Comparison of ENCODE assay signal across 8 cellular contexts in genomic region chr9:137604345-137605145, GRCh38. TPM values are rescaled to one million over a fixed set of nuclear protein-coding genes. Genes with fewer than 3 reads are reported as not detected.
A peak's percentile ranks its signal among the peaks of the same experiment; 100 is the strongest.
DNase-seq lines count a peak whose midpoint lies in the region; ATAC-seq and TF ChIP-seq lines count a peak whose summit lies in the region.

No MANE protein-coding gene starts in this region.

- H3K36me3 ChIP-seq in lower lobe of right lung (no peaks in the 10 kb centered on the region), upper lobe of right lung (no peaks in the 10 kb centered on the region)

- intact Hi-C loops in lower lobe of right lung (cut with DNase I) = no loop called here
- intact Hi-C loops in upper lobe of right lung (cut with DNase I) = no loop called here

- H3K27me3 ChIP-seq in lower lobe of right lung (ENCODE audit: low read depth) (no peaks in the 10 kb centered on the region), upper lobe of right lung (no peaks in the 10 kb centered on the region)

- H3K4me3 ChIP-seq in astrocyte of the cerebellum (ENCODE audit: low read depth, low read length) (peak overlapping the region; percentile 42), lower lobe of right lung (peak overlapping the region; percentile 62), upper lobe of right lung (peak overlapping the region; percentile 59)

- H3K27ac ChIP-seq in lower lobe of right lung = no peak overlapping the region
- no peak overlapping the region for H3K27ac ChIP-seq in upper lobe of right lung

- H3K9me3 ChIP-seq in lower lobe of right lung = no peaks in the 10 kb centered on the region
- H3K9me3 ChIP-seq in upper lobe of right lung = no peaks in the 10 kb centered on the region

- in situ Hi-C loops in astrocyte of the cerebellum (cut with HindIII; ENCODE audit: low sequenced_read_pairs) = no loop called here

- DNase-seq in activated gamma-delta T cell treated with Interleukin-2 at 50 U/mL for 16 hours (peak; percentile 14), activated gamma-delta T cell (lab: John Stamatoyannopoulos, UW) (no peak), astrocyte of the cerebellum (ENCODE audit: low read depth) (no peak), lower lobe of right lung (peak; percentile 54), upper lobe of right lung (no peak), GM10266 (ENCODE audit: extremely low spot score) (no peak)
- no peak for DNase-seq in stimulated activated CD4-positive, alpha-beta T cell treated with anti-CD3 and anti-CD28 coated beads, Interleukin-2, amount 100 ng/mL, for 24 hours

- no peak for ATAC-seq in lower lobe of right lung
- ATAC-seq in upper lobe of right lung = no peak
- ATAC-seq in HG02623 (IDR thresholded peaks at IDR 0.05; ENCODE audit: unreplicated experiment) = no peak

- TF ChIP-seq CTCF in astrocyte of the cerebellum (IDR thresholded peaks at IDR 0.05; ENCODE audit: low read depth, low read length, missing control alignments) = no peak
- no peak for TF ChIP-seq CTCF in lower lobe of right lung (IDR thresholded peaks at IDR 0.05)
- no peak for TF ChIP-seq CTCF in upper lobe of right lung (IDR thresholded peaks at IDR 0.05)
- TF ChIP-seq CTCF in GM10266 (IDR thresholded peaks at IDR 0.05; ENCODE audit: control insufficient read depth, insufficient read depth, low read depth, missing control alignments) = no peak

- H3K4me1 ChIP-seq in lower lobe of right lung (peaks cover 44% of the 10 kb centered on the region), upper lobe of right lung (peaks cover 35% of the 10 kb centered on the region)

RNA-seq across cellular contexts. Expression of gene ARRDC1, which starts 0.9 kb away (rescaled TPM):
- 71.0 TPM for total RNA-seq in lower lobe of right lung
- 69.1 TPM for total RNA-seq in upper lobe of right lung

RNA-seq across cellular contexts. Expression of gene ZMYND19, which starts 14.2 kb away (rescaled TPM):
- total RNA-seq in lower lobe of right lung (15.2 TPM), upper lobe of right lung (18.3 TPM)

RNA-seq across cellular contexts. Expression of gene EHMT1, which starts 14.3 kb away (rescaled TPM):
- total RNA-seq in lower lobe of right lung = 73.5 TPM
- 82.7 TPM for total RNA-seq in upper lobe of right lung

RNA-seq across cellular contexts. Expression of gene DPH7, which starts 25.8 kb away (rescaled TPM):
- total RNA-seq in lower lobe of right lung (28.4 TPM), upper lobe of right lung (30.2 TPM)

RNA-seq across cellular contexts. Expression of gene MRPL41, which starts 52.9 kb away (rescaled TPM):
- total RNA-seq in lower lobe of right lung (44.6 TPM), upper lobe of right lung (41.6 TPM)

Comparison
In these comparisons a context has a peak if more than half of its experiments do, and no peak if none do; other contexts are left out.
1. DNase-seq: peak in activated gamma-delta T cell treated with Interleukin-2 at 50 U/mL for 16 hours (single experiment) and lower lobe of right lung (single experiment); none in activated gamma-delta T cell (single experiment), astrocyte of the cerebellum (single experiment), upper lobe of right lung (single experiment), stimulated activated CD4-positive, alpha-beta T cell treated with anti-CD3 and anti-CD28 coated beads, Interleukin-2, amount 100 ng/mL, for 24 hours (0 of 2) and GM10266 (single experiment).
2. Peak in every context shown above with its lines, with median percentiles within 50 percentile points of each other: H3K4me3 ChIP-seq.